In genomic region chr7:98283127-98283886, GRCh38 we compare ENCODE assay signal across 8 cellular contexts. TPM values are rescaled to one million over a fixed set of nuclear protein-coding genes. Genes with fewer than 3 reads are reported as not detected.
DNase-seq lines count a peak whose midpoint lies in the region; ATAC-seq and TF ChIP-seq lines count a peak whose summit lies in the region.

No MANE protein-coding gene starts in this region.

- H3K9ac ChIP-seq in smooth muscle cell (ENCODE audit: low read depth): peak overlapping the region; percentile 97

- intact Hi-C loops in activated naive CD4-positive, alpha-beta T cell treated with anti-CD3 and anti-CD28 coated beads for 36 hours (cut with micrococcal nuclease): no loop called here

- peaks cover 4% of the 10 kb centered on the region for H3F3A ChIP-seq in smooth muscle cell (ENCODE audit: low read depth)

- H3K27ac ChIP-seq in smooth muscle cell (ENCODE audit: low read depth): peak overlapping the region; percentile 81

- peak overlapping the region; percentile 100 for H3K4me2 ChIP-seq in smooth muscle cell

- CTCF ChIA-PET in activated naive CD4-positive, alpha-beta T cell treated with anti-CD3 and anti-CD28 coated beads for 36 hours (lab: Charles Lee): interaction anchor here (1.4 kb wide), 1 partner anchor 16 kb away, joined by 4 read pairs; no protein-coding TSS in a partner anchor

- H3K27me3 Mint-ChIP-seq in activated naive CD4-positive, alpha-beta T cell treated with anti-CD3 and anti-CD28 coated beads for 36 hours (ENCODE audit: low read depth): no peaks in the 10 kb centered on the region
- H3K27me3 Mint-ChIP-seq in activated naive CD8-positive, alpha-beta T cell treated with anti-CD3 and anti-CD28 coated beads, Interleukin-2, amount 50 U/mL, for 24 hours: no peaks in the 10 kb centered on the region

- TF ChIP-seq CTCF in smooth muscle cell (IDR thresholded peaks at IDR 0.05; ENCODE audit: borderline replicate concordance, insufficient read depth, poor library complexity, severe bottlenecking): no peak

- ATAC-seq in activated naive CD8-positive, alpha-beta T cell treated with anti-CD3 and anti-CD28 coated beads, Interleukin-2, amount 50 U/mL, for 24 hours: no peak
- ATAC-seq in HG03196 (IDR thresholded peaks at IDR 0.05; ENCODE audit: unreplicated experiment) (no peak), GM19467 (IDR thresholded peaks at IDR 0.05; ENCODE audit: unreplicated experiment) (no peak)

- H2AFZ ChIP-seq in smooth muscle cell (ENCODE audit: low read depth): no peak overlapping the region

- H3K9me3 Mint-ChIP-seq in activated naive CD4-positive, alpha-beta T cell treated with anti-CD3 and anti-CD28 coated beads for 36 hours: no peaks in the 10 kb centered on the region
- H3K9me3 Mint-ChIP-seq in activated naive CD8-positive, alpha-beta T cell treated with anti-CD3 and anti-CD28 coated beads, Interleukin-2, amount 50 U/mL, for 24 hours: no peaks in the 10 kb centered on the region

- H3K79me2 ChIP-seq in smooth muscle cell (ENCODE audit: low read depth): peaks cover 63% of the 10 kb centered on the region

- 73% methylated on average over 19 of the region's 19 CpGs for WGBS in smooth muscle cell (ENCODE audit: low lambda C conversion rate)

- H3K4me1 Mint-ChIP-seq in activated naive CD4-positive, alpha-beta T cell treated with anti-CD3 and anti-CD28 coated beads for 36 hours (ENCODE audit: low read depth): peaks cover 33% of the 10 kb centered on the region
- peaks cover 29% of the 10 kb centered on the region for H3K4me1 Mint-ChIP-seq in activated naive CD8-positive, alpha-beta T cell treated with anti-CD3 and anti-CD28 coated beads, Interleukin-2, amount 50 U/mL, for 24 hours

- peaks cover 53% of the 10 kb centered on the region for H3K4me1 ChIP-seq in smooth muscle cell (ENCODE audit: low read depth)

- H4K20me1 ChIP-seq in smooth muscle cell (ENCODE audit: low read depth): peaks cover 62% of the 10 kb centered on the region

- no peaks in the 10 kb centered on the region for H3K27me3 ChIP-seq in smooth muscle cell (ENCODE audit: low read depth)

- peaks cover 2% of the 10 kb centered on the region for H3K9me3 ChIP-seq in iPS-18c (ENCODE audit: control insufficient read depth, insufficient read depth, low read length)
- no peaks in the 10 kb centered on the region for H3K9me3 ChIP-seq in smooth muscle cell (replicated peaks; ENCODE audit: low read depth)

- no peak for DNase-seq in activated naive CD4-positive, alpha-beta T cell treated with anti-CD3 and anti-CD28 coated beads for 36 hours
- no peak for DNase-seq in activated naive CD4-positive, alpha-beta T cell treated with Interleukin-2 at 50 U/mL for 16 hours
- no peak for DNase-seq in activated naive CD8-positive, alpha-beta T cell treated with anti-CD3 and anti-CD28 coated beads, Interleukin-2, amount 50 U/mL, for 24 hours
- DNase-seq in smooth muscle cell (lab: John Stamatoyannopoulos, UW; ENCODE audit: unreplicated experiment) (no peak), NCI-H510A treated with DMSO at 0.1 percent for 48 hours (lab: John Stamatoyannopoulos, UW) (no peak)

- 0 out of 2 replicates have a peak overlapping the region, but pooled peaks have one; percentile 15 for H3K4me3 ChIP-seq in iPS-18c (ENCODE audit: insufficient read depth, low read depth, low read length)
- peak overlapping the region; percentile 96 for H3K4me3 ChIP-seq in smooth muscle cell

- H3K4me3 Mint-ChIP-seq in activated naive CD4-positive, alpha-beta T cell treated with anti-CD3 and anti-CD28 coated beads for 36 hours: peak overlapping the region; percentile 77
- peak overlapping the region; percentile 78 for H3K4me3 Mint-ChIP-seq in activated naive CD8-positive, alpha-beta T cell treated with anti-CD3 and anti-CD28 coated beads, Interleukin-2, amount 50 U/mL, for 24 hours

- no peaks in the 10 kb centered on the region for H3K36me3 ChIP-seq in smooth muscle cell (ENCODE audit: low read depth)

- peak overlapping the region; percentile 12 for H3K27ac Mint-ChIP-seq in activated naive CD4-positive, alpha-beta T cell treated with anti-CD3 and anti-CD28 coated beads for 36 hours
- peak overlapping the region; percentile 70 for H3K27ac Mint-ChIP-seq in activated naive CD8-positive, alpha-beta T cell treated with anti-CD3 and anti-CD28 coated beads, Interleukin-2, amount 50 U/mL, for 24 hours

- peaks cover 2% of the 10 kb centered on the region for H3K36me3 Mint-ChIP-seq in activated naive CD4-positive, alpha-beta T cell treated with anti-CD3 and anti-CD28 coated beads for 36 hours (ENCODE audit: low read depth)
- H3K36me3 Mint-ChIP-seq in activated naive CD8-positive, alpha-beta T cell treated with anti-CD3 and anti-CD28 coated beads, Interleukin-2, amount 50 U/mL, for 24 hours (ENCODE audit: low read depth): peaks cover 4% of the 10 kb centered on the region

RNA-seq across cellular contexts. Expression of gene BRI3, which starts 1.8 kb away (rescaled TPM):
- total RNA-seq in activated naive CD4-positive, alpha-beta T cell treated with anti-CD3 and anti-CD28 coated beads for 36 hours: 10 to 100 TPM; 51.6 to 54.4 TPM
- total RNA-seq in smooth muscle cell: 58.4 and 70.1 TPM in 2 replicates
- polyA plus RNA-seq in smooth muscle cell: 83.0 and 84.9 TPM in 2 replicates

RNA-seq across cellular contexts. Expression of gene TECPR1, which starts 31.3 kb away (rescaled TPM):
- 10 to 100 TPM; 29.8 to 36.7 TPM for total RNA-seq in activated naive CD4-positive, alpha-beta T cell treated with anti-CD3 and anti-CD28 coated beads for 36 hours
- total RNA-seq in smooth muscle cell: 27.7 and 33.1 TPM in 2 replicates
- 8.9 and 15.3 TPM in 2 replicates for polyA plus RNA-seq in smooth muscle cell
